Comparison of ENCODE assay signal across 35 cellular contexts in genomic region chr19:439167-439900, GRCh38. TPM values are rescaled to one million over a fixed set of nuclear protein-coding genes. Genes with fewer than 3 reads are reported as not detected.
"Had no signal": no experiment of that assay in that cellular context is flagged by ENCODE, and none has a peak within 500 bp of the region (broad histone marks: within the 10 kb centered on the region; RNA-seq: fewer than 3 reads in every experiment).

No MANE protein-coding gene starts in this region.

- H3K4me1 ChIP-seq: adrenal gland, body of pancreas, breast epithelium had no signal

- H3K4me3 ChIP-seq: adrenal gland, body of pancreas, breast epithelium had no signal

- DNase-seq: activated B cell treated with CpG ODN at 0.5 μM for 24 hours; activated CD4-positive, alpha-beta memory T cell treated with anti-CD3 and anti-CD28 coated beads for 36 hours; activated CD4-positive, alpha-beta T cell treated with anti-CD3 and anti-CD28 coated beads for 4 hours; activated CD4-positive, alpha-beta T cell treated with anti-CD3 and anti-CD28 coated beads, Interleukin-2, amount 10 ng/mL, durations not matched to agents 24 days and 14 days; activated CD4-positive, alpha-beta T cell treated with anti-CD3 and anti-CD28 coated beads, Interleukin-2, amount 50 U/mL, for 1 hour; activated CD4-positive, alpha-beta T cell treated with anti-CD3 and anti-CD28 coated beads, Interleukin-2, amount 50 U/mL, for 4 hours; activated CD4-positive, CD25-positive, alpha-beta regulatory T cell treated with anti-CD3 and anti-CD28 coated beads, Interleukin-2, amount 50 U/mL, for 72 hours; activated CD8-positive, alpha-beta memory T cell treated with anti-CD3 and anti-CD28 coated beads for 24 hours; activated CD8-positive, alpha-beta memory T cell treated with anti-CD3 and anti-CD28 coated beads, Interleukin-2, amount 10 ng/mL, durations not matched to agents 7 days and 5 days; activated CD8-positive, alpha-beta memory T cell treated with anti-CD3 and anti-CD28 coated beads, Interleukin-2, amount 50 U/mL, for 48 hours; activated CD8-positive, alpha-beta T cell treated with anti-CD3 and anti-CD28 coated beads for 36 hours; activated effector memory CD4-positive, alpha-beta T cell treated with Interleukin-2 at 50 U/mL for 16 hours; activated gamma-delta T cell; activated naive CD4-positive, alpha-beta T cell treated with anti-CD3 and anti-CD28 coated beads, Interleukin-2, amount 10 ng/mL, durations not matched to agents 7 days and 5 days; activated naive CD4-positive, alpha-beta T cell treated with Interleukin-2 at 50 U/mL for 16 hours; activated T-cell treated with anti-CD3 and anti-CD28 coated beads, Interleukin-2, amount 50 U/mL, for 24 hours; activated T-cell treated with anti-CD3 and anti-CD28 coated beads, Interleukin-2, amount 50 U/mL, for 48 hours; adrenal gland; amniotic stem cell; body of pancreas; brain microvascular endothelial cell; central memory CD4-positive, alpha-beta T cell; T-cell; T-helper 2 cell; T-helper 9 cell had no signal

- H3K27ac ChIP-seq: adrenal gland, body of pancreas, brain microvascular endothelial cell, breast epithelium, VCaP had no signal

- H3K9me3 Mint-ChIP-seq: activated B cell treated with CpG ODN at 0.5 μM for 24 hours; activated CD4-positive, alpha-beta memory T cell treated with anti-CD3 and anti-CD28 coated beads for 36 hours; activated naive CD4-positive, alpha-beta T cell treated with anti-CD3 and anti-CD28 coated beads, Interleukin-2, amount 50 U/mL, for 24 hours; activated T-cell treated with anti-CD3 and anti-CD28 coated beads, Interleukin-2, amount 50 U/mL, for 24 hours had no signal

- H3K4me1 Mint-ChIP-seq: activated B cell treated with CpG ODN at 0.5 μM for 24 hours; activated CD8-positive, alpha-beta memory T cell treated with anti-CD3 and anti-CD28 coated beads, Interleukin-2, amount 10 ng/mL, durations not matched to agents 7 days and 5 days; activated naive CD4-positive, alpha-beta T cell treated with anti-CD3 and anti-CD28 coated beads, Interleukin-2, amount 10 ng/mL, durations not matched to agents 7 days and 5 days; activated naive CD4-positive, alpha-beta T cell treated with anti-CD3 and anti-CD28 coated beads, Interleukin-2, amount 50 U/mL, for 24 hours; T-cell had no signal

- H3K27me3 ChIP-seq: adrenal gland, body of pancreas, brain microvascular endothelial cell, breast epithelium had no signal

- H3K4me3 Mint-ChIP-seq: activated B cell treated with CpG ODN at 0.5 μM for 24 hours; activated CD4-positive, alpha-beta memory T cell treated with anti-CD3 and anti-CD28 coated beads for 36 hours; activated CD4-positive, alpha-beta T cell treated with anti-CD3 and anti-CD28 coated beads, Interleukin-2, amount 10 ng/mL, durations not matched to agents 24 days and 14 days; activated CD8-positive, alpha-beta memory T cell treated with anti-CD3 and anti-CD28 coated beads, Interleukin-2, amount 10 ng/mL, durations not matched to agents 7 days and 5 days; activated CD8-positive, alpha-beta T cell treated with anti-CD3 and anti-CD28 coated beads for 36 hours; activated naive CD4-positive, alpha-beta T cell treated with anti-CD3 and anti-CD28 coated beads, Interleukin-2, amount 10 ng/mL, durations not matched to agents 7 days and 5 days; activated naive CD4-positive, alpha-beta T cell treated with anti-CD3 and anti-CD28 coated beads, Interleukin-2, amount 50 U/mL, for 24 hours; activated naive CD8-positive, alpha-beta T cell; activated T-cell treated with anti-CD3 and anti-CD28 coated beads, Interleukin-2, amount 50 U/mL, for 24 hours; T-cell; T-helper 2 cell treated with Interferon-gamma antibody and Interleukin-4, amounts not matched to agents 5 μg/mL and 100 μg/mL, for 36 hours had no signal

- H3K36me3 Mint-ChIP-seq: activated CD4-positive, alpha-beta memory T cell treated with anti-CD3 and anti-CD28 coated beads for 36 hours; activated CD8-positive, alpha-beta memory T cell treated with anti-CD3 and anti-CD28 coated beads, Interleukin-2, amount 10 ng/mL, durations not matched to agents 7 days and 5 days; activated naive CD4-positive, alpha-beta T cell treated with anti-CD3 and anti-CD28 coated beads, Interleukin-2, amount 10 ng/mL, durations not matched to agents 7 days and 5 days; activated naive CD4-positive, alpha-beta T cell treated with anti-CD3 and anti-CD28 coated beads, Interleukin-2, amount 50 U/mL, for 24 hours; activated naive CD8-positive, alpha-beta T cell; T-cell had no signal

- FAIRE-seq: astrocyte, TTC549 had no signal

- ATAC-seq: activated CD8-positive, alpha-beta memory T cell treated with anti-CD3 and anti-CD28 coated beads, Interleukin-2, amount 10 ng/mL, durations not matched to agents 7 days and 5 days; activated CD8-positive, alpha-beta T cell treated with anti-CD3 and anti-CD28 coated beads for 36 hours; body of pancreas; T-cell had no signal

- H3K27ac Mint-ChIP-seq: activated B cell treated with CpG ODN at 0.5 μM for 24 hours; activated CD4-positive, alpha-beta memory T cell treated with anti-CD3 and anti-CD28 coated beads for 36 hours; activated CD4-positive, alpha-beta T cell treated with anti-CD3 and anti-CD28 coated beads, Interleukin-2, amount 10 ng/mL, durations not matched to agents 24 days and 14 days; activated CD8-positive, alpha-beta memory T cell treated with anti-CD3 and anti-CD28 coated beads, Interleukin-2, amount 10 ng/mL, durations not matched to agents 7 days and 5 days; activated CD8-positive, alpha-beta T cell treated with anti-CD3 and anti-CD28 coated beads for 36 hours; activated naive CD4-positive, alpha-beta T cell treated with anti-CD3 and anti-CD28 coated beads, Interleukin-2, amount 10 ng/mL, durations not matched to agents 7 days and 5 days; activated naive CD4-positive, alpha-beta T cell treated with anti-CD3 and anti-CD28 coated beads, Interleukin-2, amount 50 U/mL, for 24 hours; activated naive CD8-positive, alpha-beta T cell; activated T-cell treated with anti-CD3 and anti-CD28 coated beads, Interleukin-2, amount 50 U/mL, for 24 hours; activated T-helper 2 cell treated with anti-CD3 and anti-CD28 coated beads, Interferon-gamma antibody, Interleukin-2, Interleukin-4, amounts not matched to agents 10 μg/mL and 5 μg/mL and 100 μg/mL, durations not matched to agents 14 hours and 24 hours and 36 hours; T-cell; T-helper 2 cell treated with Interferon-gamma antibody and Interleukin-4, amounts not matched to agents 5 μg/mL and 100 μg/mL, for 36 hours had no signal

- H3K36me3 ChIP-seq: adrenal gland, brain microvascular endothelial cell, breast epithelium had no signal

- H3K27me3 Mint-ChIP-seq: activated CD4-positive, alpha-beta T cell treated with anti-CD3 and anti-CD28 coated beads, Interleukin-2, amount 10 ng/mL, durations not matched to agents 24 days and 14 days; activated CD8-positive, alpha-beta memory T cell treated with anti-CD3 and anti-CD28 coated beads, Interleukin-2, amount 10 ng/mL, durations not matched to agents 7 days and 5 days had no signal

- H3K9me3 ChIP-seq: adrenal gland, body of pancreas, breast epithelium had no signal

RNA-seq across cellular contexts. Expression of gene SHC2, which starts 21.5 kb away (rescaled TPM):
- total RNA-seq: activated B cell treated with CpG ODN at 0.5 μM for 24 hours; activated CD4-positive, alpha-beta T cell treated with anti-CD3 and anti-CD28 coated beads, Interleukin-2, amount 10 ng/mL, durations not matched to agents 24 days and 14 days; activated CD8-positive, alpha-beta memory T cell treated with anti-CD3 and anti-CD28 coated beads, Interleukin-2, amount 10 ng/mL, durations not matched to agents 7 days and 5 days; activated T-helper 2 cell treated with anti-CD3 and anti-CD28 coated beads, Interferon-gamma antibody, Interleukin-2, Interleukin-4, amounts not matched to agents 10 μg/mL and 5 μg/mL and 100 μg/mL, durations not matched to agents 14 hours and 24 hours and 36 hours; T-helper 1 cell treated with Interleukin-12 subunit alpha and Interleukin-12 subunit beta and Interleukin-4 antibody, amounts not matched to agents 30 ng/mL and 1 ng/mL, for 36 hours had no signal

RNA-seq across cellular contexts. Expression of gene C2CD4C, which starts 30.4 kb away (rescaled TPM):
- total RNA-seq: activated B cell treated with CpG ODN at 0.5 μM for 24 hours; activated CD8-positive, alpha-beta memory T cell treated with anti-CD3 and anti-CD28 coated beads, Interleukin-2, amount 10 ng/mL, durations not matched to agents 7 days and 5 days; T-helper 1 cell treated with Interleukin-12 subunit alpha and Interleukin-12 subunit beta and Interleukin-4 antibody, amounts not matched to agents 30 ng/mL and 1 ng/mL, for 36 hours had no signal
- polyA plus RNA-seq: aorta had no signal
